ENCODE assay signal across 2 cellular contexts in the genomic region with DNA sequence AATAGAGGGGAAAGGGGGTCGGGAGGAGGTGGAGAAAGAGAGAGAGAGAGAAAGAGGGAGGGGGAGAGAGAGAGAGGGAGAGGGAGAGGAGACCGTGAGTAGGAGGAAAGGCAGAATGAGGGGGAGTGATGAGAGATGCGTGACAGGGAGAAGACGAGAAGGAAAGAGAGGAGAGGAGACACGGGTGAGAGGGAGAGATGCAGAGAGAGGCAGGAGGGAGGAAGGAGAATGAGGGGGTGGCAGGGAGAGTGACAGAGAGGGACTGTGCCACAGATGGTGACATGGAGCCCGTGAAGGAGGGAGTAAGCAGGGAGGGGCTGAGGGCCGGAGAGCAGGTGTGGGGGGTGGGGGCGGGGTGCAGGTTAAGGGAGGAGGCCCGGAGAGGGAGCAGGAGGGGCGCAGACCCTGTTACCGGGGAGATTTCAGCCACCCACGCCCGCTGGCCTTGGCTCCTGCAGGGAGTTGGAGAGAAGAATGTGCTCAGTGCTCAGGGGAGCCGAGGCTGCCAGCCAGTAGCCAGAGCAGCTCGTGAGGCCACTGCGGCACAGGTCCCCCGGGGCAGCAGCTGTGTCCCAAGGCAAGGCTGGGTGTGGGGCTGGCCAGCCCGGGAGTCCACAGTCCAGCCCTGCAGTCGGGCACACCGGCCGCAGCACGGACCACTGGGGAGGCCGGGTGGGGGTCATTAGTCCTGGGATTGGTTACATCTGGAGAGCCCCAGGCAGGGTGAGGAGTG.
TF ChIP-seq lines count a peak whose summit lies in the region.

Gene SSTR3 (minus strand): TSS at position 304 of the 733 bp plus-strand sequence. CDS start 4,674 bp downstream, outside the sequence.

TF ChIP-seq in A549, 52 proteins besides CTCF, POLR2A, EP300 and RAD21 (continued from another document):
- TF ChIP-seq, protein P1, sequence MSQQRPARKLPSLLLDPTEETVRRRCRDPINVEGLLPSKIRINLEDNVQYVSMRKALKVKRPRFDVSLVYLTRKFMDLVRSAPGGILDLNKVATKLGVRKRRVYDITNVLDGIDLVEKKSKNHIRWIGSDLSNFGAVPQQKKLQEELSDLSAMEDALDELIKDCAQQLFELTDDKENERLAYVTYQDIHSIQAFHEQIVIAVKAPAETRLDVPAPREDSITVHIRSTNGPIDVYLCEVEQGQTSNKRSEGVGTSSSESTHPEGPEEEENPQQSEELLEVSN (IDR thresholded peaks at IDR 0.05; ENCODE audit: borderline replicate concordance, low read depth), result no peak

TF ChIP-seq in GM23338, 12 proteins besides CTCF, POLR2A, EP300 and RAD21 (continued from another document):
- TF ChIP-seq, protein P2, sequence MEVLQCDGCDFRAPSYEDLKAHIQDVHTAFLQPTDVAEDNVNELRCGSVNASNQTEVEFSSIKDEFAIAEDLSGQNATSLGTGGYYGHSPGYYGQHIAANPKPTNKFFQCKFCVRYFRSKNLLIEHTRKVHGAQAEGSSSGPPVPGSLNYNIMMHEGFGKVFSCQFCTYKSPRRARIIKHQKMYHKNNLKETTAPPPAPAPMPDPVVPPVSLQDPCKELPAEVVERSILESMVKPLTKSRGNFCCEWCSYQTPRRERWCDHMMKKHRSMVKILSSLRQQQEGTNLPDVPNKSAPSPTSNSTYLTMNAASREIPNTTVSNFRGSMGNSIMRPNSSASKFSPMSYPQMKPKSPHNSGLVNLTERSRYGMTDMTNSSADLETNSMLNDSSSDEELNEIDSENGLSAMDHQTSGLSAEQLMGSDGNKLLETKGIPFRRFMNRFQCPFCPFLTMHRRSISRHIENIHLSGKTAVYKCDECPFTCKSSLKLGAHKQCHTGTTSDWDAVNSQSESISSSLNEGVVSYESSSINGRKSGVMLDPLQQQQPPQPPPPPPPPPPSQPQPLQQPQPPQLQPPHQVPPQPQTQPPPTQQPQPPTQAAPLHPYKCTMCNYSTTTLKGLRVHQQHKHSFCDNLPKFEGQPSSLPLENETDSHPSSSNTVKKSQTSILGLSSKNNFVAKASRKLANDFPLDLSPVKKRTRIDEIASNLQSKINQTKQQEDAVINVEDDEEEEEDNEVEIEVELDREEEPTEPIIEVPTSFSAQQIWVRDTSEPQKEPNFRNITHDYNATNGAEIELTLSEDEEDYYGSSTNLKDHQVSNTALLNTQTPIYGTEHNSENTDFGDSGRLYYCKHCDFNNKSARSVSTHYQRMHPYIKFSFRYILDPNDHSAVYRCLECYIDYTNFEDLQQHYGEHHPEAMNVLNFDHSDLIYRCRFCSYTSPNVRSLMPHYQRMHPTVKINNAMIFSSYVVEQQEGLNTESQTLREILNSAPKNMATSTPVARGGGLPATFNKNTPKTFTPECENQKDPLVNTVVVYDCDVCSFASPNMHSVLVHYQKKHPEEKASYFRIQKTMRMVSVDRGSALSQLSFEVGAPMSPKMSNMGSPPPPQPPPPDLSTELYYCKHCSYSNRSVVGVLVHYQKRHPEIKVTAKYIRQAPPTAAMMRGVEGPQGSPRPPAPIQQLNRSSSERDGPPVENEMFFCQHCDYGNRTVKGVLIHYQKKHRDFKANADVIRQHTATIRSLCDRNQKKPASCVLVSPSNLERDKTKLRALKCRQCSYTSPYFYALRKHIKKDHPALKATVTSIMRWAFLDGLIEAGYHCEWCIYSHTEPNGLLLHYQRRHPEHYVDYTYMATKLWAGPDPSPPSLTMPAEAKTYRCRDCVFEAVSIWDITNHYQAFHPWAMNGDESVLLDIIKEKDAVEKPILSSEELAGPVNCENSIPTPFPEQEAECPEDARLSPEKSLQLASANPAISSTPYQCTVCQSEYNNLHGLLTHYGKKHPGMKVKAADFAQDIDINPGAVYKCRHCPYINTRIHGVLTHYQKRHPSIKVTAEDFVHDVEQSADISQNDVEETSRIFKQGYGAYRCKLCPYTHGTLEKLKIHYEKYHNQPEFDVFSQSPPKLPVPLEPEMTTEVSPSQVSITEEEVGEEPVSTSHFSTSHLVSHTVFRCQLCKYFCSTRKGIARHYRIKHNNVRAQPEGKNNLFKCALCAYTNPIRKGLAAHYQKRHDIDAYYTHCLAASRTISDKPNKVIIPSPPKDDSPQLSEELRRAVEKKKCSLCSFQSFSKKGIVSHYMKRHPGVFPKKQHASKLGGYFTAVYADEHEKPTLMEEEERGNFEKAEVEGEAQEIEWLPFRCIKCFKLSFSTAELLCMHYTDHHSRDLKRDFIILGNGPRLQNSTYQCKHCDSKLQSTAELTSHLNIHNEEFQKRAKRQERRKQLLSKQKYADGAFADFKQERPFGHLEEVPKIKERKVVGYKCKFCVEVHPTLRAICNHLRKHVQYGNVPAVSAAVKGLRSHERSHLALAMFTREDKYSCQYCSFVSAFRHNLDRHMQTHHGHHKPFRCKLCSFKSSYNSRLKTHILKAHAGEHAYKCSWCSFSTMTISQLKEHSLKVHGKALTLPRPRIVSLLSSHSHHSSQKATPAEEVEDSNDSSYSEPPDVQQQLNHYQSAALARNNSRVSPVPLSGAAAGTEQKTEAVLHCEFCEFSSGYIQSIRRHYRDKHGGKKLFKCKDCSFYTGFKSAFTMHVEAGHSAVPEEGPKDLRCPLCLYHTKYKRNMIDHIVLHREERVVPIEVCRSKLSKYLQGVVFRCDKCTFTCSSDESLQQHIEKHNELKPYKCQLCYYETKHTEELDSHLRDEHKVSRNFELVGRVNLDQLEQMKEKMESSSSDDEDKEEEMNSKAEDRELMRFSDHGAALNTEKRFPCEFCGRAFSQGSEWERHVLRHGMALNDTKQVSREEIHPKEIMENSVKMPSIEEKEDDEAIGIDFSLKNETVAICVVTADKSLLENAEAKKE (CRISPR knock-in tag; IDR thresholded peaks at IDR 0.05), result no peak
- no peak for TF ChIP-seq ETS1 (IDR thresholded peaks at IDR 0.05)
- no peak for TF ChIP-seq NANOG (IDR thresholded peaks at IDR 0.05; ENCODE audit: borderline replicate concordance)
- TF ChIP-seq EZH2 (IDR thresholded peaks at IDR 0.05; ENCODE audit: low read depth, unreplicated experiment), result no peak
- TF ChIP-seq, protein P3, sequence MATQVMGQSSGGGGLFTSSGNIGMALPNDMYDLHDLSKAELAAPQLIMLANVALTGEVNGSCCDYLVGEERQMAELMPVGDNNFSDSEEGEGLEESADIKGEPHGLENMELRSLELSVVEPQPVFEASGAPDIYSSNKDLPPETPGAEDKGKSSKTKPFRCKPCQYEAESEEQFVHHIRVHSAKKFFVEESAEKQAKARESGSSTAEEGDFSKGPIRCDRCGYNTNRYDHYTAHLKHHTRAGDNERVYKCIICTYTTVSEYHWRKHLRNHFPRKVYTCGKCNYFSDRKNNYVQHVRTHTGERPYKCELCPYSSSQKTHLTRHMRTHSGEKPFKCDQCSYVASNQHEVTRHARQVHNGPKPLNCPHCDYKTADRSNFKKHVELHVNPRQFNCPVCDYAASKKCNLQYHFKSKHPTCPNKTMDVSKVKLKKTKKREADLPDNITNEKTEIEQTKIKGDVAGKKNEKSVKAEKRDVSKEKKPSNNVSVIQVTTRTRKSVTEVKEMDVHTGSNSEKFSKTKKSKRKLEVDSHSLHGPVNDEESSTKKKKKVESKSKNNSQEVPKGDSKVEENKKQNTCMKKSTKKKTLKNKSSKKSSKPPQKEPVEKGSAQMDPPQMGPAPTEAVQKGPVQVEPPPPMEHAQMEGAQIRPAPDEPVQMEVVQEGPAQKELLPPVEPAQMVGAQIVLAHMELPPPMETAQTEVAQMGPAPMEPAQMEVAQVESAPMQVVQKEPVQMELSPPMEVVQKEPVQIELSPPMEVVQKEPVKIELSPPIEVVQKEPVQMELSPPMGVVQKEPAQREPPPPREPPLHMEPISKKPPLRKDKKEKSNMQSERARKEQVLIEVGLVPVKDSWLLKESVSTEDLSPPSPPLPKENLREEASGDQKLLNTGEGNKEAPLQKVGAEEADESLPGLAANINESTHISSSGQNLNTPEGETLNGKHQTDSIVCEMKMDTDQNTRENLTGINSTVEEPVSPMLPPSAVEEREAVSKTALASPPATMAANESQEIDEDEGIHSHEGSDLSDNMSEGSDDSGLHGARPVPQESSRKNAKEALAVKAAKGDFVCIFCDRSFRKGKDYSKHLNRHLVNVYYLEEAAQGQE (IDR thresholded peaks at IDR 0.05; ENCODE audit: unreplicated experiment), result no peak
- no peak for TF ChIP-seq POLR2AphosphoS5 (IDR thresholded peaks at IDR 0.05; ENCODE audit: low read depth)
- TF ChIP-seq ZNF331 (CRISPR knock-in tag; IDR thresholded peaks at IDR 0.05; ENCODE audit: low read depth), result no peak
